In the genomic region with DNA sequence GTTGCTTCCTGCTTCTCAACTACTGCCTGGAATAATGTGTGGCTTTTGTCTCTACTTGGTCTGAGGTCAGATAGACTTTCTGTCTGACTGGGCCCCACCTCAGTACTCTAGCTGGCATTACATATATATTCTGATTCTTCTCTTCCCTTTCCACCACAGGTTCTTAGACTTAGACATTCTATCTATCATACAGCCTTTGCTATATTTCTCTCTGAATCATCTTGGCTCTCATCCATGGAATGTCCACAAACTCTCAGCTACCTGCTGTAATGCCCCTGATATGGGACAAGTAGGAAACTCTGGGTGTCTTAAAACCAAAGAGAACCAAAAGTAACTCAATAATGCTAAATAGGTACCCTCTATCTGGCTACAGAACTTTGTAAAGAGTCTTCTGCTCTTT, we compare ENCODE assay signal across 6 cellular contexts.
A peak's percentile ranks its signal among the peaks of the same experiment; 100 is the strongest.
DNase-seq lines count a peak whose midpoint lies in the region; ATAC-seq and TF ChIP-seq lines count a peak whose summit lies in the region.
"Not testable (repeated sequence)": the region's sequence is repeated elsewhere in the genome, so short reads cannot be mapped to it uniquely, and the experiment has no call there.

No MANE protein-coding gene starts in this region.

- not testable (repeated sequence) for H3K27me3 Mint-ChIP-seq in Caco-2 (ENCODE audit: insufficient read depth, unreplicated experiment)

- H3K9ac ChIP-seq in skeletal muscle satellite cell (ENCODE audit: low read depth, low read length) = peak overlapping the region; percentile 60

- not testable (repeated sequence) for DNase-seq in Caco-2
- DNase-seq in NCI-H226 (peak; percentile 46), astrocyte of the spinal cord (ENCODE audit: low read depth, low spot score) (peak; percentile 24), foreskin keratinocyte (peak in 1 of 2 donors; percentile 21), kidney tubule cell (ENCODE audit: low spot score) (peak; percentile 24)

- peak overlapping the region; percentile 45 for H3K4me3 Mint-ChIP-seq in Caco-2 (ENCODE audit: unreplicated experiment)

- CTCF ChIA-PET in Caco-2 (lab: Charles Lee) = not testable (repeated sequence)

- peak; percentile 23 for ATAC-seq in foreskin keratinocyte

- in situ Hi-C loops in astrocyte of the spinal cord (cut with HindIII; ENCODE audit: low sequenced_read_pairs) = not testable (repeated sequence)

- not testable (repeated sequence) for H3K27me3 ChIP-seq in Caco-2 (replicated peaks; ENCODE audit: control insufficient read depth, insufficient read depth, low read length); foreskin keratinocyte; skeletal muscle satellite cell (ENCODE audit: control insufficient read depth, insufficient read depth, low read length)

- not testable (repeated sequence) for H3K36me3 Mint-ChIP-seq in Caco-2 (ENCODE audit: insufficient read depth, unreplicated experiment)

- not testable (repeated sequence) for H3K4me3 ChIP-seq in Caco-2 (ENCODE audit: low read depth, low read length); astrocyte of the spinal cord (ENCODE audit: low read depth, low read length)
- peak overlapping the region; percentile 44 for H3K4me3 ChIP-seq in skeletal muscle satellite cell (ENCODE audit: low read length)

- TF ChIP-seq CTCF in Caco-2 (IDR thresholded peaks at IDR 0.05; ENCODE audit: insufficient read depth in 1 of 2, low read depth in 1 of 2, low read length in 1 of 2, severe bottlenecking in 1 of 2, unreplicated experiment in 1 of 2); astrocyte of the spinal cord (IDR thresholded peaks at IDR 0.05; ENCODE audit: low read depth, low read length); foreskin keratinocyte (conservative IDR thresholded peaks at IDR 0.05): not testable (repeated sequence)

- H3K9me3 ChIP-seq in Caco-2; skeletal muscle satellite cell (replicated peaks; ENCODE audit: low read length): not testable (repeated sequence)

- not testable (repeated sequence) for H3K9me3 Mint-ChIP-seq in Caco-2 (ENCODE audit: unreplicated experiment)

- POLR2A ChIA-PET in Caco-2 (lab: Charles Lee) = not testable (repeated sequence)

- peak overlapping the region; percentile 76 for H3K4me2 ChIP-seq in skeletal muscle satellite cell (ENCODE audit: low read length)

- intact Hi-C loops in Caco-2 (cut with micrococcal nuclease; ENCODE audit: unreplicated experiment) = not testable (repeated sequence)

- H3K27ac Mint-ChIP-seq in Caco-2 (ENCODE audit: unreplicated experiment) = not testable (repeated sequence)

- not testable (repeated sequence) for H3K27ac ChIP-seq in foreskin keratinocyte

- H3K4me1 Mint-ChIP-seq in Caco-2 (ENCODE audit: low read depth, unreplicated experiment) = peaks cover 15% of the 10 kb centered on the region

- not testable (repeated sequence) for BruUV-seq in Caco-2 (replicated peaks; lab: Mats Ljungman, UMichigan)

- not testable (repeated sequence) for H3K36me3 ChIP-seq in Caco-2 (ENCODE audit: control insufficient read depth, insufficient read depth, low read length); skeletal muscle satellite cell (ENCODE audit: insufficient read depth, low read length)

- H3K4me1 ChIP-seq in Caco-2, foreskin keratinocyte: not testable (repeated sequence)
- H3K4me1 ChIP-seq in skeletal muscle satellite cell (ENCODE audit: control insufficient read depth, insufficient read depth, low read length) = peaks cover 14% of the 10 kb centered on the region
